Comparison of ENCODE assay signal across 14 cellular contexts in the genomic region with DNA sequence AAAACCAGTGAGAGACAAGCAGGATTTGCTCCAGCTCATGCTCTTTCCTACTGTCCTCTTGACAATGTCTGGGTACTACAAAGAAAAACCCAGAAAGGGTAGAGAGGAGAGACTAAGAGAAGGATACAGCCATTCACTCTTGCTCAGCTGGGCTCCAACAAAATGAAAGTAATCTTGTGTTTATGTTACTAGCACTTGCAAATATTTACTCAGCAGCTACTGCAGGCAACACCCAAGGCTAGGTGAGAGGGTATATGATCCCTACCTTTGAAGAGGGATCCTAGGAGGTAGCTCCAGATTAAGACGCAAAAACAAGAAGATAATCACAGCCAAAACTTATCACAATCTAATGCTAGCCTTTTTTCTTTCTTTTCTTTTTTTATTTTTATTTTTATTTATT.
A peak's percentile ranks its signal among the peaks of the same experiment; 100 is the strongest.
DNase-seq lines count a peak whose midpoint lies in the region; ATAC-seq and TF ChIP-seq lines count a peak whose summit lies in the region.
"Had no signal": no experiment of that assay in that cellular context is flagged by ENCODE, and none has a peak within 500 bp of the region (broad histone marks: within the 10 kb centered on the region; RNA-seq: fewer than 3 reads in every experiment).

No MANE protein-coding gene starts in this region.

- no peak overlapping the region for H3K4me3 ChIP-seq in right lobe of liver
- H3K4me3 ChIP-seq: HAP-1, SK-N-MC had no signal

- TF ChIP-seq POLR2A in right lobe of liver (IDR thresholded peaks at IDR 0.05), result no peak

- H3K9me3 ChIP-seq in right lobe of liver, result no peaks in the 10 kb centered on the region
- H3K9me3 ChIP-seq: HAP-1 had no signal

- no peak for TF ChIP-seq CTCF in VCaP (conservative IDR thresholded peaks at IDR 0.05)
- no peak for TF ChIP-seq CTCF in right lobe of liver (IDR thresholded peaks at IDR 0.05)

- DNase-seq in NCI-H2029 (lab: John Stamatoyannopoulos, UW) (peak; percentile 42), right lobe of liver (no peak), SK-N-DZ (ENCODE audit: low spot score) (no peak), cerebellum (ENCODE audit: low spot score) (no peak), Right ventricle myocardium inferior (ENCODE audit: missing footprints) (no peak), NCI-H1048 (lab: John Stamatoyannopoulos, UW) (no peak)
- DNase-seq: KBM-7, NCI-H1694, NCI-H526 treated with DMSO at 0.1 percent for 48 hours had no signal

- no peaks in the 10 kb centered on the region for H3K4me1 ChIP-seq in right lobe of liver
- H3K4me1 ChIP-seq: Caco-2 had no signal

- H3K36me3 ChIP-seq in right lobe of liver, result no peaks in the 10 kb centered on the region
- H3K36me3 ChIP-seq: HAP-1 had no signal

- H3K27ac ChIP-seq in VCaP, result peak overlapping the region; percentile 31; the same call in 1 of the 2 replicates
- no peak overlapping the region for H3K27ac ChIP-seq in right lobe of liver
- H3K27ac ChIP-seq: SK-N-MC had no signal

- H3K27me3 ChIP-seq in right lobe of liver, result no peaks in the 10 kb centered on the region

- intact Hi-C loops in right lobe of liver (cut with DNase I) (no loop called here), Right ventricle myocardium inferior (cut with DNase I) (no loop called here)

- peak in 3 of 4 donors; percentile 44 to 80 (median 46) for ATAC-seq in right lobe of liver
- no peak for ATAC-seq in Right ventricle myocardium inferior
- ATAC-seq: Panc1 had no signal

- WGBS in right lobe of liver (ENCODE audit: insufficient coverage, low coverage, low lambda C conversion rate, missing lambda C conversion rate), result 36% methylated on average over 1 of the region's 1 CpG
